In the genomic region with DNA sequence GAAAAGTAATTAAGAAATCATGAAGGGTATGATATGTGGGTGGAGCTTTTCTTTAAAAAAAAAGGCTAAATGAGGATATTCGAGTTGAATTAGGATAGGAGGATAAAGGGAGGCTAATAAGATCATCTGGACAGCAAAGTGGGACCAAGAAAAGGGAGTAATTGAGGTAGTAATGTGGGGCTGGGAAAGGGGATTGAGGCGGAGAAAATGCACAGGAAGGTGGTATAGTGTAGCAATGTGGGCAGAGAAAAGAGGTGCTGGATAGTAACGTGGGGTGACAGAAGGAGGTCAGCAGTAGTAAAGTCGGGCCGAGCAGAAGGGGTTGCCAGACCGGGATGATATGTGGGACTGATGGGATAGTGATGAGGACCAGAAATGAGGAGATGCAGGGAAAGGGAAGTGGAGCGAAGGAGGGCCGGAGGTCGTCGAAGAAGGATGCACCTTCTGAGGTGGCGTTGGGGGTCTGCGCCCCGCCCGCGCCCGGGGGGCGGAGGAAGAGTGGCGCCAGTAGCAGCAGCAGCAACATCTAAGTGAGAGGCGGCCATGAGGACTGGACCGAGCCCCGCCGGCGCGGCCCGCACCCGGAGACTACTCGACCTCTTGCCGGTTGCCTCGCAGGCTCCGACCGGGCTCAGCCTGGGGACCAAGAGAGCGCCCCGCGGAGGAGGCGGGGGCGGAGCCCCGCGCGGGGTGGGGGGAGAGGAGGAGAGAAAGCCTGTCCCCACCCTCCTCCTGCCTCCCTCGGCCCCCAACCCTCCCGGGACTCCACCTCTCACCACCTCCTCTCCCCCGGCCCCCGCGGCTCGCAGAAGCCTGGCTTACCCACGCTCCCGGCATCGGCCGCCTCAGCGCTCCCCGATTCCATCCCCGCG, we compare ENCODE assay signal across 8 cellular contexts. TPM values are rescaled to one million over a fixed set of nuclear protein-coding genes. Genes with fewer than 3 reads are reported as not detected.
DNase-seq lines count a peak whose midpoint lies in the region; ATAC-seq, FAIRE-seq and TF ChIP-seq lines count a peak whose summit lies in the region.

No MANE protein-coding gene starts in this region.

- WGBS in pancreas, 2 donors = 5 to 6% methylated on average over 35 to 50 of the region's 53 CpGs

- peak overlapping the region; percentile 84 for H3K27ac ChIP-seq in cardiac muscle cell
- peak overlapping the region in 1 of 4 donors; percentile 17 for H3K27ac ChIP-seq in pancreas

- DNase-seq in GM12892 (ENCODE audit: insufficient read length) (no peak), SK-N-DZ (ENCODE audit: low spot score) (peak; percentile 70), cardiac muscle cell (ENCODE audit: low read depth in 1 of 2, low spot score in 1 of 2) (peak; percentile 77 to 82), pancreas (peak; percentile 34 to 82 (median 56)), foreskin melanocyte (no peak)
- peak; percentile 58 for DNase-seq in activated naive CD8-positive, alpha-beta T cell treated with anti-CD3 and anti-CD28 coated beads for 36 hours

- FAIRE-seq in GM12892 (lab: Jason Lieb, UNC) (peak; percentile 81), pancreas (lab: Jason Lieb, UNC) (no peak)

- H3K4me1 ChIP-seq in cardiac muscle cell (ENCODE audit: low read depth) = no peaks in the 10 kb centered on the region
- peaks cover 3 to 12% (median 7%) of the 10 kb centered on the region in 3 donors for H3K4me1 ChIP-seq in pancreas

- no peak overlapping the region for H3K27ac Mint-ChIP-seq in activated naive CD8-positive, alpha-beta T cell treated with anti-CD3 and anti-CD28 coated beads for 36 hours

- no peak for TF ChIP-seq POLR2A in GM12892 (IDR thresholded peaks at IDR 0.05; ENCODE audit: low read depth, low read length)

- intact Hi-C loops in pancreas (cut with DNase I) = no loop called here

- H3K36me3 Mint-ChIP-seq in activated naive CD8-positive, alpha-beta T cell treated with anti-CD3 and anti-CD28 coated beads for 36 hours = peaks cover 1% of the 10 kb centered on the region

- H3K9me3 ChIP-seq in cardiac muscle cell (ENCODE audit: low read depth) = no peaks in the 10 kb centered on the region
- H3K9me3 ChIP-seq in pancreas = no peaks in the 10 kb centered on the region

- peaks cover 33% of the 10 kb centered on the region for H3K4me1 Mint-ChIP-seq in activated naive CD8-positive, alpha-beta T cell treated with anti-CD3 and anti-CD28 coated beads for 36 hours

- H3K4me3 ChIP-seq in cardiac muscle cell = peak overlapping the region; percentile 65
- H3K4me3 ChIP-seq in pancreas = peak overlapping the region; percentile 47 to 73 (median 59)

- H3K4me3 Mint-ChIP-seq in activated naive CD8-positive, alpha-beta T cell treated with anti-CD3 and anti-CD28 coated beads for 36 hours = peak overlapping the region; percentile 80

- H3K36me3 ChIP-seq in cardiac muscle cell (no peaks in the 10 kb centered on the region), pancreas (no peaks in the 10 kb centered on the region)

- ATAC-seq in HG03342 (IDR thresholded peaks at IDR 0.05; ENCODE audit: unreplicated experiment) (peak; percentile 28), pancreas (peak; percentile 14 to 34 (median 23)), HG03135 (IDR thresholded peaks at IDR 0.05; ENCODE audit: unreplicated experiment) (no peak)

- no peaks in the 10 kb centered on the region for H3K9me3 Mint-ChIP-seq in activated naive CD8-positive, alpha-beta T cell treated with anti-CD3 and anti-CD28 coated beads for 36 hours

- H3K27me3 ChIP-seq in cardiac muscle cell (no peaks in the 10 kb centered on the region), pancreas (no peaks in the 10 kb centered on the region)

- TF ChIP-seq CTCF in cardiac muscle cell (IDR thresholded peaks at IDR 0.05; ENCODE audit: low read depth, low read length) = no peak
- TF ChIP-seq CTCF in pancreas (IDR thresholded peaks at IDR 0.05) = no peak

- H3K27me3 Mint-ChIP-seq in activated naive CD8-positive, alpha-beta T cell treated with anti-CD3 and anti-CD28 coated beads for 36 hours = peaks cover 4% of the 10 kb centered on the region

RNA-seq across cellular contexts. Expression of a gene that starts 0.9 kb away (rescaled TPM):
- 2.8 TPM for polyA plus RNA-seq in GM12892 (2012; ENCODE audit: missing spikeins)
- polyA plus RNA-seq in SK-N-DZ (2014; cell fraction: cytosol; rRNA removed) = 8.3 and 10.0 TPM in 2 replicates
- 73.7 and 120 TPM in 2 replicates for polyA plus RNA-seq in SK-N-DZ (2014; cell fraction: nucleus; rRNA removed)
- 1 to 10 TPM; 7.2 to 7.6 TPM for total RNA-seq in activated naive CD8-positive, alpha-beta T cell treated with anti-CD3 and anti-CD28 coated beads for 36 hours
- 50.2 and 101 TPM in 2 replicates for total RNA-seq in cardiac muscle cell
- 67.0 and 113 TPM in 2 replicates for polyA plus RNA-seq in cardiac muscle cell
- total RNA-seq in pancreas = 10 to 100 TPM in 1 of 6 donors, 1 to 10 TPM in 5; 5.2 to 21.1 (median 7.5) TPM
- polyA plus RNA-seq in pancreas = 10 to 100 TPM; 24.1 to 26.7 TPM

RNA-seq across cellular contexts. Expression of a gene that starts 24.8 kb away (rescaled TPM):
- not detected for polyA plus RNA-seq in GM12892 (2012; ENCODE audit: missing spikeins)
- polyA plus RNA-seq in SK-N-DZ (2014; cell fraction: cytosol; rRNA removed) = not detected in 2 replicates
- polyA plus RNA-seq in SK-N-DZ (2014; cell fraction: nucleus; rRNA removed) = not detected in 2 replicates
- total RNA-seq in activated naive CD8-positive, alpha-beta T cell treated with anti-CD3 and anti-CD28 coated beads for 36 hours = not detected
- 1.3 and 1.8 TPM in 2 replicates for total RNA-seq in cardiac muscle cell
- polyA plus RNA-seq in cardiac muscle cell = 2.4 and 2.9 TPM in 2 replicates
- total RNA-seq in pancreas = not detected
- polyA plus RNA-seq in pancreas = not detected

RNA-seq across cellular contexts. Expression of a gene that starts 47.2 kb away (rescaled TPM):
- not detected for polyA plus RNA-seq in GM12892 (2012; ENCODE audit: missing spikeins)
- not detected in 2 replicates for polyA plus RNA-seq in SK-N-DZ (2014; cell fraction: cytosol; rRNA removed)
- not detected in 2 replicates for polyA plus RNA-seq in SK-N-DZ (2014; cell fraction: nucleus; rRNA removed)
- total RNA-seq in activated naive CD8-positive, alpha-beta T cell treated with anti-CD3 and anti-CD28 coated beads for 36 hours = not detected
- not detected in 2 replicates for total RNA-seq in cardiac muscle cell
- 0.73 and 0.80 TPM in 2 replicates for polyA plus RNA-seq in cardiac muscle cell
- not detected for total RNA-seq in pancreas
- polyA plus RNA-seq in pancreas = not detected

RNA-seq across cellular contexts. Expression of a gene that starts 48.9 kb away (rescaled TPM):
- polyA plus RNA-seq in GM12892 (2012; ENCODE audit: missing spikeins) = not detected
- polyA plus RNA-seq in SK-N-DZ (2014; cell fraction: cytosol; rRNA removed) = not detected in 2 replicates
- not detected in 2 replicates for polyA plus RNA-seq in SK-N-DZ (2014; cell fraction: nucleus; rRNA removed)
- total RNA-seq in activated naive CD8-positive, alpha-beta T cell treated with anti-CD3 and anti-CD28 coated beads for 36 hours = 10 to 100 TPM; 10.6 to 11.5 TPM
- 4.1 and 4.9 TPM in 2 replicates for total RNA-seq in cardiac muscle cell
- polyA plus RNA-seq in cardiac muscle cell = 3.5 and 6.7 TPM in 2 replicates
- under 1 TPM in 2 of 6 donors, not detected in 4; 0.09 to 0.12 TPM for total RNA-seq in pancreas
- 1 to 10 TPM in 1 of 2 donors, not detected in 1; 1.1 TPM for polyA plus RNA-seq in pancreas

Comparison
In these comparisons a context has a peak if more than half of its experiments do, and no peak if none do; other contexts are left out.
1. DNase-seq: peak in SK-N-DZ (single experiment), activated naive CD8-positive, alpha-beta T cell treated with anti-CD3 and anti-CD28 coated beads for 36 hours (single experiment), cardiac muscle cell (2 of 2) and pancreas (6 of 6); none in GM12892 (single experiment) and foreskin melanocyte (single experiment).